In the genomic region with DNA sequence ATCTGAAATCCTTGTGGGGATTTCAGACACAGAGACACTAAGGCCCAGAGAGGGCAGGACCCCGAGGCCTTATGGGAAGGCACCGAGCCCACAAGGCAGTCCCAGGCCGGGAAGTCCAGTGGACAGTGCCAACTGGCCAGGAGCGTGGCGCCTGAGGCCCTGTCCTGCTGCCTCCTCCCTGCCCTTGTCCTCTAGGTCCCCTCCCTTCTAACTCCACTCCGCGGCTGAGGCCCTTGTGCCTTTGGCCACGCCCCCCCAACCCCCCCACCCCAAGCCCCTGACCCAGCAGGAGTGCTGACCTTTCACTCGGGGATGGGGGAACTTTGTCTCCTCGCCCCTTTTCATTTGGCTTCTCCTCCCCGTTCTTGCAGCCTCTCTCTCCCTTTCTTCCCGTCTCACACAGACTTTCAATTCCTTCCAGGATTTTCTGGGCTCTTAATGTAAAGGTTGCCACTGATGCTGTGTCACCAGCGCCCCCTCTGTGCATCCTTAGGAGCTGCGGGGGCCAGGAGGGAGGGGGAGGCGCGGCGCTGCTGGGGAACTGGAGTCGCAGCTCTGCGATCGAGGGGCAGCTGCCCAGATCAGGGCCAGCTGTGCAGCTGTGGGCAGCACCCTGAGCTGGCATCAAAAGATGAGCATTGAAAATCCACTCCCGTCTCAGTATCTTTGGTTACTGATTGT, we compare ENCODE assay signal across 1 cellular context.
A peak's percentile ranks its signal among the peaks of the same experiment; 100 is the strongest.
TF ChIP-seq lines count a peak whose summit lies in the region.

No MANE protein-coding gene starts in this region.

TF ChIP-seq in H1, 55 proteins besides CTCF, POLR2A, EP300 and RAD21:
- no peak for TF ChIP-seq SP4 (IDR thresholded peaks at IDR 0.05; ENCODE audit: low read length)
- TF ChIP-seq HDAC2 (IDR thresholded peaks at IDR 0.05; ENCODE audit: borderline replicate concordance in 1 of 2, low read depth in 2 of 2, low read length in 2 of 2): no peak
- TF ChIP-seq CEBPB (IDR thresholded peaks at IDR 0.05; ENCODE audit: low read depth, low read length): no peak
- TF ChIP-seq SIRT6 (IDR thresholded peaks at IDR 0.05; ENCODE audit: low read length): no peak
- TF ChIP-seq SP1 (IDR thresholded peaks at IDR 0.05; ENCODE audit: low read depth, low read length): 0 out of 2 replicates have a peak, but pooled peaks have one; percentile 11
- 0 out of 2 replicates have a peak, but pooled peaks have one; percentile 10 for TF ChIP-seq POU5F1 (IDR thresholded peaks at IDR 0.05; ENCODE audit: low read depth, low read length)
- no peak for TF ChIP-seq ZNF274 (IDR thresholded peaks at IDR 0.05; ENCODE audit: borderline replicate concordance, extremely low read depth, low read length)
